29 cellular contexts compared by ENCODE assay signal in the genomic region with DNA sequence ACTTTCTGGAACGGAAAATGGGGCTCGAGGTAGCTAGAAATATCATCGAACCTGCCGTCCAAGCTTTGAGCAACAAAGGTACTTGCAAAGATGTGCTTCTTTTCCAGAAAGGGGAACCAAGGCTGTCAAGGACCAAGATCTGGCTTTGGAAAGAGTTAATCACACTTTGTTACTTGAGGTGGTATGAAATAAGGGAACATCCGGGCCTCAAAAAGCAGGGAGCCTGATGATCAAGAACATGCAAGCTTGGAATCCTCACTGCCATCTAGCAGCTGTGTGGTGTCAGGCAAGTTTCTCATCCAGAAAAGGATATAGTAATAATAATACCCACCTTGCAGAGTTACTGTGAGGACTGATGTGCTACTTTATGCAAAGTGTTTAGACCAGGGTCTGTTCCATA.
A peak's percentile ranks its signal among the peaks of the same experiment; 100 is the strongest.
DNase-seq lines count a peak whose midpoint lies in the region; TF ChIP-seq lines count a peak whose summit lies in the region.
"Had no signal": no experiment of that assay in that cellular context is flagged by ENCODE, and none has a peak within 500 bp of the region (broad histone marks: within the 10 kb centered on the region; RNA-seq: fewer than 3 reads in every experiment).

No MANE protein-coding gene starts in this region.

- DNase-seq in coronary artery (ENCODE audit: low spot score) (peak; percentile 8), islet precursor cell (peak; percentile 7), sigmoid colon (peak; percentile 6), H4 (ENCODE audit: low spot score) (no peak), DMS 273 treated with DMSO at 0.1 percent for 48 hours (lab: John Stamatoyannopoulos, UW) (no peak), dedifferentiated amniotic fluid mesenchymal stem cell (ENCODE audit: extremely low spot score) (no peak)
- DNase-seq: 8988T; ACHN; AML-193; BE2C; C1 segment of cervical spinal cord; Caco-2; Calu3; CD4-positive, alpha-beta memory T cell; CD4-positive, alpha-beta T cell; CD4-positive, CD25-positive, alpha-beta regulatory T cell; CD8-positive, alpha-beta memory T cell; COR-L47; DMS153; DMS53; DMS79; DMS79 treated with DMSO at 0.1 percent for 48 hours; DND-41; EL had no signal

- H3K4me1 ChIP-seq in sigmoid colon = no peaks in the 10 kb centered on the region
- H3K4me1 ChIP-seq: A549, BE2C, Caco-2 had no signal

- H3K36me3 ChIP-seq in sigmoid colon = no peaks in the 10 kb centered on the region
- H3K36me3 ChIP-seq: BE2C; BLaER1; BLaER1 treated with 17β-estradiol and CSF1 and Interleukin-3, amounts not matched to agents 10 nM and 100 nM had no signal

- H3K9me3 ChIP-seq in sigmoid colon = no peaks in the 10 kb centered on the region
- H3K9me3 ChIP-seq: A549, BE2C had no signal

- intact Hi-C loops in sigmoid colon (cut with DNase I) = no loop called here

- TF ChIP-seq EP300 in sigmoid colon (IDR thresholded peaks at IDR 0.05) = no peak

- H3K4me3 ChIP-seq in coronary artery (no peak overlapping the region), sigmoid colon (no peak overlapping the region)
- H3K4me3 ChIP-seq: A549; BLaER1; BLaER1 treated with 17β-estradiol and CSF1 and Interleukin-3, amounts not matched to agents 10 nM and 100 nM had no signal

- no peak for TF ChIP-seq POLR2A in sigmoid colon (IDR thresholded peaks at IDR 0.05)

- TF ChIP-seq CTCF in coronary artery (IDR thresholded peaks at IDR 0.05) (no peak), sigmoid colon (IDR thresholded peaks at IDR 0.05) (no peak)

- H3K27ac ChIP-seq in coronary artery (no peak overlapping the region), sigmoid colon (no peak overlapping the region)
- H3K27ac ChIP-seq: 22Rv1; A549; BLaER1; BLaER1 treated with 17β-estradiol and CSF1 and Interleukin-3, amounts not matched to agents 10 nM and 100 nM; C4-2B had no signal

- WGBS in sigmoid colon, 2 donors = 85 to 86% methylated on average over 5 of the region's 5 CpGs

- H3K27me3 ChIP-seq in sigmoid colon = no peaks in the 10 kb centered on the region
- H3K27me3 ChIP-seq: BE2C; BLaER1; BLaER1 treated with 17β-estradiol and CSF1 and Interleukin-3, amounts not matched to agents 10 nM and 100 nM had no signal

Comparison
In these comparisons a context has a peak if more than half of its experiments do, and no peak if none do; other contexts are left out.
1. DNase-seq: peak in coronary artery (single experiment), islet precursor cell (single experiment) and sigmoid colon (single experiment); none in H4 (single experiment), DMS 273 treated with DMSO at 0.1 percent for 48 hours (single experiment) and dedifferentiated amniotic fluid mesenchymal stem cell (single experiment).